13 cellular contexts compared by ENCODE assay signal in the genomic region with DNA sequence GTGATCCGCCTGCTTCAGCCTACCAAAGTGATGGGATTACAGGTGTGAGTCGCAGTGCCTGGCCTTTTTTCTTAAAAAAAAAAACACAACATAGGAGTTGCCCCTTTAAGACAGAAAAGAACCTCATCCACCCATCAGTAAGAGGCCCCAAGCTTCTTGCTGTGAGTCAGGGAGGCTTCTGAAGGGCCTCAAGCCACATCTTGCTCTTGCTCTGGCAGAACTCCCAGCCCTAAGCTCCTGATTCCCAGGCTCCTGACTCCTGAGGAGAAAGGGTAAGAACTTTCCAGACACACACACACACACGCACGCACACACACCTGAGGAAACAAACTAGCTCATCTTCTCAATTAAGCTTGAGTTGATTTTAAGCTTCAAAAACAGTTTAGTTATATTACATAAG. TPM values are rescaled to one million over a fixed set of nuclear protein-coding genes. Genes with fewer than 3 reads are reported as not detected.
DNase-seq lines count a peak whose midpoint lies in the region; ATAC-seq and TF ChIP-seq lines count a peak whose summit lies in the region.
"Had no signal": no experiment of that assay in that cellular context is flagged by ENCODE, and none has a peak within 500 bp of the region (broad histone marks: within the 10 kb centered on the region; RNA-seq: fewer than 3 reads in every experiment).

No MANE protein-coding gene starts in this region.

- DNase-seq in T-helper 2 cell treated with Interferon-gamma antibody and Interleukin-4, amounts not matched to agents 5 μg/mL and 100 μg/mL, for 36 hours (ENCODE audit: low spot score) = no peak
- DNase-seq in T-helper 2 cell = no peak
- peak; percentile 87 for DNase-seq in adipocyte (ENCODE audit: low read depth)
- peak; percentile 91 to 95 for DNase-seq in foreskin fibroblast
- no peak for DNase-seq in stimulated activated effector memory CD8-positive, alpha-beta T cell treated with anti-CD3 and anti-CD28 coated beads, Interleukin-12 subunit alpha, Interleukin-12 subunit beta, amount 100 ng/mL, for 72 hours (ENCODE audit: low spot score in 2 of 2)
- DNase-seq in GM10248 (ENCODE audit: extremely low spot score) = no peak
- DNase-seq in stimulated activated naive CD4-positive, alpha-beta T cell (lab: John Stamatoyannopoulos, UW) = no peak
- no peak for DNase-seq in CD4-positive, alpha-beta T cell
- DNase-seq: activated gamma-delta T cell; dermis blood vessel endothelial cell; stimulated activated CD4-positive, alpha-beta T cell treated with anti-CD3 and anti-CD28 coated beads, Interleukin-4, amount 100 ng/mL, for 4 hours had no signal

- H3K4me3 ChIP-seq in adipocyte (ENCODE audit: low read length) (no peak overlapping the region), foreskin fibroblast (ENCODE audit: low read depth in 1 of 2, low read length in 2 of 2) (no peak overlapping the region)
- H3K4me3 ChIP-seq: GM23338 had no signal

- H3K27me3 ChIP-seq in adipocyte (replicated peaks; ENCODE audit: control insufficient read depth, insufficient read depth, low read length) = no peaks in the 10 kb centered on the region
- no peaks in the 10 kb centered on the region for H3K27me3 ChIP-seq in CD4-positive, alpha-beta T cell (ENCODE audit: control insufficient read depth, insufficient read depth, low read length)
- H3K27me3 ChIP-seq: neutrophil had no signal

- POLR2A ChIA-PET in GM10248 (lab: Yijun Ruan, JAX) = no interaction called here
- POLR2A ChIA-PET in CD4-positive, alpha-beta T cell (lab: Charles Lee) = no interaction called here

- no peaks in the 10 kb centered on the region for H3K9me3 ChIP-seq in adipocyte (ENCODE audit: control insufficient read depth, low read length)
- no peaks in the 10 kb centered on the region for H3K9me3 ChIP-seq in CD4-positive, alpha-beta T cell (ENCODE audit: control insufficient read depth, low read length)
- H3K9me3 ChIP-seq: neutrophil had no signal

- TF ChIP-seq CTCF in foreskin fibroblast (IDR thresholded peaks at IDR 0.05; ENCODE audit: low read depth, low read length) = no peak
- no peak for TF ChIP-seq CTCF in GM10248 (IDR thresholded peaks at IDR 0.05; ENCODE audit: control extremely low read depth, extremely low read depth, low read depth, missing control alignments)
- no peak for TF ChIP-seq CTCF in CD4-positive, alpha-beta T cell (IDR thresholded peaks at IDR 0.05)

- no peak overlapping the region for H3K27ac ChIP-seq in CD4-positive, alpha-beta T cell (ENCODE audit: low read depth, low read length)
- H3K27ac ChIP-seq: neutrophil had no signal

- H3K36me3 Mint-ChIP-seq in T-helper 2 cell treated with Interferon-gamma antibody and Interleukin-4, amounts not matched to agents 5 μg/mL and 100 μg/mL, for 36 hours (ENCODE audit: low read depth) = peaks cover 23% of the 10 kb centered on the region
- peaks cover 36% of the 10 kb centered on the region for H3K36me3 Mint-ChIP-seq in stimulated activated effector memory CD8-positive, alpha-beta T cell treated with anti-CD3 and anti-CD28 coated beads, Interleukin-12 subunit alpha, Interleukin-12 subunit beta, amount 100 ng/mL, for 72 hours
- peaks cover 5% of the 10 kb centered on the region for H3K36me3 Mint-ChIP-seq in CD4-positive, alpha-beta T cell (ENCODE audit: low read depth)

- no peak for ATAC-seq in stimulated activated effector memory CD8-positive, alpha-beta T cell treated with anti-CD3 and anti-CD28 coated beads, Interleukin-12 subunit alpha, Interleukin-12 subunit beta, amount 100 ng/mL, for 72 hours
- ATAC-seq in CD4-positive, alpha-beta T cell (ENCODE audit: poor library complexity) = no peak
- ATAC-seq: GM23338 had no signal

- CTCF ChIA-PET in GM10248 (lab: Yijun Ruan, JAX) = interaction anchor here (0.7 to 1.2 kb wide), 6 partner anchors 9 to 36 kb away, joined by 3 to 5 read pairs (median 5); a partner anchor contains a TSS
- CTCF ChIA-PET in CD4-positive, alpha-beta T cell (lab: Charles Lee) = interaction anchor here (1.3 kb wide), 1 partner anchor 35 kb away, joined by 3 read pairs; no protein-coding TSS in a partner anchor

- H3K27me3 Mint-ChIP-seq in T-helper 2 cell treated with Interferon-gamma antibody and Interleukin-4, amounts not matched to agents 5 μg/mL and 100 μg/mL, for 36 hours (ENCODE audit: low read depth) = no peaks in the 10 kb centered on the region
- no peaks in the 10 kb centered on the region for H3K27me3 Mint-ChIP-seq in CD4-positive, alpha-beta T cell

- peak overlapping the region; percentile 39 for H3K9ac ChIP-seq in adipocyte (ENCODE audit: low read length)

- H3K36me3 ChIP-seq in adipocyte (ENCODE audit: control insufficient read depth, insufficient read depth, low read length, severe bottlenecking) = peaks cover 8% of the 10 kb centered on the region

- H3K27ac Mint-ChIP-seq in T-helper 2 cell treated with Interferon-gamma antibody and Interleukin-4, amounts not matched to agents 5 μg/mL and 100 μg/mL, for 36 hours = peak overlapping the region; percentile 63
- H3K27ac Mint-ChIP-seq in stimulated activated effector memory CD8-positive, alpha-beta T cell treated with anti-CD3 and anti-CD28 coated beads, Interleukin-12 subunit alpha, Interleukin-12 subunit beta, amount 100 ng/mL, for 72 hours = peak overlapping the region; percentile 39
- no peak overlapping the region for H3K27ac Mint-ChIP-seq in CD4-positive, alpha-beta T cell
- H3K27ac Mint-ChIP-seq: GM23338 had no signal

- H3K4me1 ChIP-seq in adipocyte (ENCODE audit: control insufficient read depth, insufficient read depth, low read length) = peaks cover 38% of the 10 kb centered on the region

- no peaks in the 10 kb centered on the region for H3K9me3 Mint-ChIP-seq in T-helper 2 cell treated with Interferon-gamma antibody and Interleukin-4, amounts not matched to agents 5 μg/mL and 100 μg/mL, for 36 hours
- no peaks in the 10 kb centered on the region for H3K9me3 Mint-ChIP-seq in stimulated activated effector memory CD8-positive, alpha-beta T cell treated with anti-CD3 and anti-CD28 coated beads, Interleukin-12 subunit alpha, Interleukin-12 subunit beta, amount 100 ng/mL, for 72 hours
- H3K9me3 Mint-ChIP-seq in CD4-positive, alpha-beta T cell = no peaks in the 10 kb centered on the region
- H3K9me3 Mint-ChIP-seq: GM23338 had no signal

- H3K4me1 Mint-ChIP-seq in T-helper 2 cell treated with Interferon-gamma antibody and Interleukin-4, amounts not matched to agents 5 μg/mL and 100 μg/mL, for 36 hours (ENCODE audit: low read depth) = peaks cover 61% of the 10 kb centered on the region
- peaks cover 47% of the 10 kb centered on the region for H3K4me1 Mint-ChIP-seq in stimulated activated effector memory CD8-positive, alpha-beta T cell treated with anti-CD3 and anti-CD28 coated beads, Interleukin-12 subunit alpha, Interleukin-12 subunit beta, amount 100 ng/mL, for 72 hours
- H3K4me1 Mint-ChIP-seq in CD4-positive, alpha-beta T cell (ENCODE audit: low read depth) = peaks cover 45% of the 10 kb centered on the region

- intact Hi-C loops in CD4-positive, alpha-beta T cell (cut with DNase I, micrococcal nuclease) = no loop called here

- no peak overlapping the region for H3K4me3 Mint-ChIP-seq in T-helper 2 cell treated with Interferon-gamma antibody and Interleukin-4, amounts not matched to agents 5 μg/mL and 100 μg/mL, for 36 hours
- H3K4me3 Mint-ChIP-seq in stimulated activated effector memory CD8-positive, alpha-beta T cell treated with anti-CD3 and anti-CD28 coated beads, Interleukin-12 subunit alpha, Interleukin-12 subunit beta, amount 100 ng/mL, for 72 hours = no peak overlapping the region
- no peak overlapping the region for H3K4me3 Mint-ChIP-seq in CD4-positive, alpha-beta T cell
- H3K4me3 Mint-ChIP-seq: GM23338 had no signal

RNA-seq across cellular contexts. Expression of a gene that starts 6.9 kb away (rescaled TPM):
- 10 to 100 TPM; 29.7 to 30.1 TPM for total RNA-seq in CD4-positive, alpha-beta T cell

RNA-seq across cellular contexts. Expression of a gene that starts 9.5 kb away (rescaled TPM):
- under 1 TPM; 0.60 to 0.84 TPM for total RNA-seq in CD4-positive, alpha-beta T cell
- total RNA-seq: dermis blood vessel endothelial cell, GM23338 had no signal

RNA-seq across cellular contexts. Expression of a gene that starts 13.2 kb away (rescaled TPM):
- total RNA-seq in CD4-positive, alpha-beta T cell = 1 to 10 TPM; 6.2 to 7.2 TPM
- total RNA-seq: dermis blood vessel endothelial cell, GM23338 had no signal

RNA-seq across cellular contexts. Expression of a gene that starts 17.4 kb away (rescaled TPM):
- total RNA-seq in CD4-positive, alpha-beta T cell = under 1 TPM; 0.11 to 0.14 TPM

RNA-seq across cellular contexts. Expression of a gene that starts 28.5 kb away (rescaled TPM):
- total RNA-seq in CD4-positive, alpha-beta T cell = not detected
- total RNA-seq: dermis blood vessel endothelial cell, GM23338 had no signal

Comparison
In these comparisons a context has a peak if more than half of its experiments do, and no peak if none do; other contexts are left out.
1. DNase-seq: peak in adipocyte (single experiment) and foreskin fibroblast (2 of 2); none in T-helper 2 cell treated with Interferon-gamma antibody and Interleukin-4, amounts not matched to agents 5 μg/mL and 100 μg/mL, for 36 hours (single experiment), T-helper 2 cell (0 of 5), stimulated activated effector memory CD8-positive, alpha-beta T cell treated with anti-CD3 and anti-CD28 coated beads, Interleukin-12 subunit alpha, Interleukin-12 subunit beta, amount 100 ng/mL, for 72 hours (0 of 2), GM10248 (single experiment), stimulated activated naive CD4-positive, alpha-beta T cell (0 of 6) and CD4-positive, alpha-beta T cell (0 of 10).